Comparison of ENCODE assay signal across 4 cellular contexts in genomic region chr7:38664972-38665371, GRCh38. TPM values are rescaled to one million over a fixed set of nuclear protein-coding genes. Genes with fewer than 3 reads are reported as not detected.
"Had no signal": no experiment of that assay in that cellular context is flagged by ENCODE, and none has a peak within 500 bp of the region (broad histone marks: within the 10 kb centered on the region; RNA-seq: fewer than 3 reads in every experiment).

No MANE protein-coding gene starts in this region.

- DNase-seq: GDM1, GF-D8 had no signal

- ATAC-seq: GM12878 had no signal

- H3K4me3 ChIP-seq: GM12878 had no signal

RNA-seq across cellular contexts. Expression of gene AMPH, which starts 33.8 kb away (rescaled TPM):
- total RNA-seq: G401 had no signal
